Comparison of ENCODE assay signal across 9 cellular contexts in genomic region chr18:58544616-58545337, GRCh38.
DNase-seq lines count a peak whose midpoint lies in the region; ATAC-seq lines count a peak whose summit lies in the region.
"Had no signal": no experiment of that assay in that cellular context is flagged by ENCODE, and none has a peak within 500 bp of the region (broad histone marks: within the 10 kb centered on the region; RNA-seq: fewer than 3 reads in every experiment).

No MANE protein-coding gene starts in this region.

- H2BK5ac ChIP-seq in mesenchymal stem cell (ENCODE audit: low read depth, low read length, poor library complexity, severe bottlenecking) = no peak overlapping the region

- H2BK15ac ChIP-seq in mesenchymal stem cell (ENCODE audit: low read depth, poor library complexity, severe bottlenecking) = no peak overlapping the region

- H3K4me1 Mint-ChIP-seq in activated CD4-positive, alpha-beta T cell treated with anti-CD3 and anti-CD28 coated beads, Interleukin-2, amount 10 ng/mL, durations not matched to agents 7 days and 5 days = peaks cover 48% of the 10 kb centered on the region

- no peaks in the 10 kb centered on the region for H3K9me3 Mint-ChIP-seq in activated CD4-positive, alpha-beta T cell treated with anti-CD3 and anti-CD28 coated beads, Interleukin-2, amount 10 ng/mL, durations not matched to agents 7 days and 5 days

- POLR2A ChIA-PET in activated CD4-positive, alpha-beta T cell treated with anti-CD3 and anti-CD28 coated beads, Interleukin-2, amount 10 ng/mL, durations not matched to agents 7 days and 5 days (lab: Charles Lee) = interaction anchor here (0.9 kb wide), 1 partner anchor 127 kb away, joined by 3 read pairs; the partner anchor contains the start of gene MALT1

- no peak overlapping the region for H2BK120ac ChIP-seq in mesenchymal stem cell (ENCODE audit: low read depth, low read length)

- peak; percentile 41 to 58 for DNase-seq in activated CD4-positive, alpha-beta T cell treated with anti-CD3 and anti-CD28 coated beads, Interleukin-2, amount 50 U/mL, for 48 hours
- no peak for DNase-seq in activated CD4-positive, alpha-beta T cell treated with anti-CD3 and anti-CD28 coated beads, Interleukin-2, amount 10 ng/mL, durations not matched to agents 7 days and 5 days
- DNase-seq in mesenchymal stem cell (no peak), activated gamma-delta T cell treated with Interleukin-2 at 50 U/mL for 16 hours (no peak), HuH-7.5 (ENCODE audit: low spot score) (no peak), HUDEP-2 (lab: John Stamatoyannopoulos, UW; ENCODE audit: unreplicated experiment in 76 of 76) (no peak)
- DNase-seq: HCEC 1CT had no signal

- H3K4me3 ChIP-seq in mesenchymal stem cell (ENCODE audit: insufficient read depth in 1 of 2, low read depth in 1 of 2, low read length in 2 of 2) = no peak overlapping the region

- H3K79me1 ChIP-seq in mesenchymal stem cell (replicated peaks; ENCODE audit: low read length, poor library complexity, severe bottlenecking) = peaks cover 19% of the 10 kb centered on the region

- peak; percentile 36 for ATAC-seq in GM19463 (IDR thresholded peaks at IDR 0.05; ENCODE audit: unreplicated experiment)
- ATAC-seq in HG03460 (IDR thresholded peaks at IDR 0.05; ENCODE audit: unreplicated experiment) = peak; percentile 38

- H4K8ac ChIP-seq in mesenchymal stem cell (ENCODE audit: low read length) = no peak overlapping the region

- H3K4me2 ChIP-seq in mesenchymal stem cell (ENCODE audit: low read length, poor library complexity, severe bottlenecking) = no peak overlapping the region

- no peaks in the 10 kb centered on the region for H3K9me3 ChIP-seq in mesenchymal stem cell (ENCODE audit: control insufficient read depth, low read length)

- H3K36me3 ChIP-seq in mesenchymal stem cell (ENCODE audit: control insufficient read depth in 1 of 2, insufficient read depth in 2 of 2, low read depth in 1 of 2, low read length in 2 of 2) = peaks cover 0 to 41% of the 10 kb centered on the region in 2 experiments

- no peak overlapping the region for H2AFZ ChIP-seq in mesenchymal stem cell (ENCODE audit: low read depth, low read length)

- H3K4me3 Mint-ChIP-seq in activated CD4-positive, alpha-beta T cell treated with anti-CD3 and anti-CD28 coated beads, Interleukin-2, amount 10 ng/mL, durations not matched to agents 7 days and 5 days = no peak overlapping the region

- H3K9ac ChIP-seq in mesenchymal stem cell (ENCODE audit: low read length) = no peak overlapping the region

- no peak overlapping the region for H2BK12ac ChIP-seq in mesenchymal stem cell (ENCODE audit: low read length in 2 of 2)

- peak overlapping the region; percentile 21 for H2AK5ac ChIP-seq in mesenchymal stem cell (ENCODE audit: low read length, severe bottlenecking)

- CTCF ChIA-PET in activated CD4-positive, alpha-beta T cell treated with anti-CD3 and anti-CD28 coated beads, Interleukin-2, amount 10 ng/mL, durations not matched to agents 7 days and 5 days (lab: Charles Lee) = interaction anchor here (0.6 to 2.0 kb wide), 9 partner anchors 15 to 274 kb away, joined by 3 to 9 read pairs (median 4); partner anchors contain the start of gene MALT1

- no peaks in the 10 kb centered on the region for H3K36me3 Mint-ChIP-seq in activated CD4-positive, alpha-beta T cell treated with anti-CD3 and anti-CD28 coated beads, Interleukin-2, amount 10 ng/mL, durations not matched to agents 7 days and 5 days (ENCODE audit: low read depth)

- H4K91ac ChIP-seq in mesenchymal stem cell (ENCODE audit: low read length) = no peak overlapping the region

- H3K23ac ChIP-seq in mesenchymal stem cell (ENCODE audit: low read length in 2 of 2) = no peak overlapping the region

- no peaks in the 10 kb centered on the region for H3K27me3 Mint-ChIP-seq in activated CD4-positive, alpha-beta T cell treated with anti-CD3 and anti-CD28 coated beads, Interleukin-2, amount 10 ng/mL, durations not matched to agents 7 days and 5 days

- no peak overlapping the region for H3K14ac ChIP-seq in mesenchymal stem cell (ENCODE audit: low read length in 2 of 2)

- 100% methylated on average over 3 of the region's 5 CpGs for WGBS in mesenchymal stem cell

- H3K27ac Mint-ChIP-seq in activated CD4-positive, alpha-beta T cell treated with anti-CD3 and anti-CD28 coated beads, Interleukin-2, amount 10 ng/mL, durations not matched to agents 7 days and 5 days = no peak overlapping the region

- no peak overlapping the region for H3K18ac ChIP-seq in mesenchymal stem cell (ENCODE audit: low read depth in 1 of 2, low read length in 2 of 2)

- H3K27ac ChIP-seq in mesenchymal stem cell (ENCODE audit: low read length, poor library complexity, severe bottlenecking) = no peak overlapping the region

- H3K4ac ChIP-seq in mesenchymal stem cell (ENCODE audit: low read depth in 1 of 2, low read length in 2 of 2) = no peak overlapping the region

- H3K4me1 ChIP-seq in mesenchymal stem cell (ENCODE audit: control insufficient read depth, insufficient read depth, low read depth, low read length) = peaks cover 17% of the 10 kb centered on the region

- H3K27me3 ChIP-seq in mesenchymal stem cell (ENCODE audit: control insufficient read depth in 1 of 2, insufficient read depth in 1 of 2, low read length in 2 of 2) = no peaks in the 10 kb centered on the region

Comparison
In these comparisons a context has a peak if more than half of its experiments do, and no peak if none do; other contexts are left out.
1. DNase-seq: peak in activated CD4-positive, alpha-beta T cell treated with anti-CD3 and anti-CD28 coated beads, Interleukin-2, amount 50 U/mL, for 48 hours (2 of 2); none in activated CD4-positive, alpha-beta T cell treated with anti-CD3 and anti-CD28 coated beads, Interleukin-2, amount 10 ng/mL, durations not matched to agents 7 days and 5 days (single experiment), mesenchymal stem cell (single experiment), activated gamma-delta T cell treated with Interleukin-2 at 50 U/mL for 16 hours (single experiment), HuH-7.5 (single experiment) and HUDEP-2 (0 of 76).